Comparison of ENCODE assay signal across 1 cellular context in the genomic region with DNA sequence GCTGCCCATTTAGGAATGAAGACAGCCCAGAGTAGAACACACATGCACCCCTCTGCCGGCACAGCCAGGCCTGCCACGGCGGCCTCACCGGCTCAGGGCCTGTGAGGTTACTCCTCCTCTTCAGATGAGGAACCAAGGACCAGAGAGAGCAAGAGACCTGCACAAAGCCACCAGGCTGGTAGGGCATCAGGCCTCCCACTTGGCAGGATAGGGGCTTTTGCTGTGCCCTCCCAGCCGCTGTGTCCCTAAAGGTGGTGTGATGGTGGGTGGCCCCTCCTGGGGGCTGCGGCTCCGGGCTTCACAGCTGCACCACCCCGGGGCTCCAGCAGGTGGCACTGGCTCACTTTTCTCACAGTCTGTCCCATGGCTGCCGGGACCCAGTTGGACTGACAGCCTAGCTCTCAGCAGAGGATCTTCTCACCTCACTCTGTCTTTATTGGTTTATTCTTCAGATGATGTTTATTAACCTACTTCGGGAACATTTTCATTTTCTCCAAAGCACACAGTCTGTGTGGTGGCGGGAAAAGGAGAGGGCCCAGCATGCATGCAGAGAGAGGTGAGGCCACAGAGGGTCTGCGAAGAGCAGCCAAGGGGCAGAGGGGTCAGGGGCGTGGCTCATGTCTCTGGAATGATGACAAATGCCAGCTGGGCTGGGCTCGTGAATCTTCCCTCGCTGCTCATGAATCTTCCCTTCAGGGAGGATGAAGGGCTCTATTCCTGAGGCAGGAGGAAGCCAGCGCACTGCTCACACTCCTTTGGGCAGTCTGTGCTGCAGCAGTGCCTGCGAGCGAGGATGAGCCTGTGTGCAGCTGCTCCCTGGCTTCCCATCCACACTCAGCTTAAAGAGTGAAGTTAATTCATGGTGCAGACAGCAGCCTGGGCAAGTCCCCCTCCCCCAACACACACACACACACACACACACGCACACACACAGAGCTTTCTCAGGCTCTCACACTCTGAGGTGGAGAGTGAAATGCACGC.
TF ChIP-seq lines count a peak whose summit lies in the region.

No MANE protein-coding gene starts in this region.

TF ChIP-seq in HepG2, 621 proteins besides CTCF, POLR2A, EP300 and RAD21 (continued from another document):
- TF ChIP-seq ZBTB39 (CRISPR knock-in tag; IDR thresholded peaks at IDR 0.05) (no peak), MAZ (IDR thresholded peaks at IDR 0.05; ENCODE audit: borderline replicate concordance, low read depth, low read length) (no peak), MAZ (CRISPR knock-in tag; IDR thresholded peaks at IDR 0.05; ENCODE audit: low read depth) (0 out of 2 replicates have a peak, but pooled peaks have one; percentile 20), FOXC1 (CRISPR knock-in tag; IDR thresholded peaks at IDR 0.05; ENCODE audit: borderline replicate concordance) (0 out of 2 replicates have a peak, but pooled peaks have one; percentile 25), XRCC5 (optimal IDR thresholded peaks at IDR 0.05; ENCODE audit: low read length) (peak; percentile 68), MEIS2 (CRISPR knock-in tag; IDR thresholded peaks at IDR 0.05) (no peak), SRSF9 (IDR thresholded peaks at IDR 0.05; ENCODE audit: borderline replicate concordance, insufficient read depth, low read depth, low read length, poor library complexity, severe bottlenecking) (no peak)
